In genomic region chr18:28045176-28045810, GRCh38 we compare ENCODE assay signal across 9 cellular contexts.
DNase-seq lines count a peak whose midpoint lies in the region; ATAC-seq, FAIRE-seq and TF ChIP-seq lines count a peak whose summit lies in the region.
"Had no signal": no experiment of that assay in that cellular context is flagged by ENCODE, and none has a peak within 500 bp of the region (broad histone marks: within the 10 kb centered on the region; RNA-seq: fewer than 3 reads in every experiment).

No MANE protein-coding gene starts in this region.

- no peak overlapping the region for H3K27ac Mint-ChIP-seq in activated T-helper 2 cell treated with anti-CD3 and anti-CD28 coated beads, Interferon-gamma antibody, Interleukin-2, Interleukin-4, amounts not matched to agents 10 μg/mL and 5 μg/mL and 100 μg/mL, durations not matched to agents 14 hours and 24 hours and 36 hours
- H3K27ac Mint-ChIP-seq: natural killer cell had no signal

- H3K4me1 Mint-ChIP-seq in activated T-helper 2 cell treated with anti-CD3 and anti-CD28 coated beads, Interferon-gamma antibody, Interleukin-2, Interleukin-4, amounts not matched to agents 10 μg/mL and 5 μg/mL and 100 μg/mL, durations not matched to agents 14 hours and 24 hours and 36 hours (ENCODE audit: low read depth): no peaks in the 10 kb centered on the region
- H3K4me1 Mint-ChIP-seq: natural killer cell had no signal

- ATAC-seq in HG02571 (IDR thresholded peaks at IDR 0.05; ENCODE audit: unreplicated experiment): no peak
- ATAC-seq: natural killer cell had no signal

- H3K27me3 Mint-ChIP-seq in activated T-helper 2 cell treated with anti-CD3 and anti-CD28 coated beads, Interferon-gamma antibody, Interleukin-2, Interleukin-4, amounts not matched to agents 10 μg/mL and 5 μg/mL and 100 μg/mL, durations not matched to agents 14 hours and 24 hours and 36 hours (ENCODE audit: low read depth): no peaks in the 10 kb centered on the region

- DNase-seq in NCI-H1436 (lab: John Stamatoyannopoulos, UW): peak; percentile 45
- DNase-seq in NCI-H1436 treated with DMSO at 0.1 percent for 48 hours (lab: John Stamatoyannopoulos, UW): no peak
- peak; percentile 25 for DNase-seq in OCI-M1 (lab: John Stamatoyannopoulos, UW)
- DNase-seq in fibroblast of villous mesenchyme (ENCODE audit: low read depth): peak; percentile 75
- no peak for DNase-seq in activated T-helper 2 cell treated with anti-CD3 and anti-CD28 coated beads, Interferon-gamma antibody, Interleukin-2, Interleukin-4, amounts not matched to agents 10 μg/mL and 5 μg/mL and 100 μg/mL, durations not matched to agents 14 hours and 24 hours and 36 hours (ENCODE audit: low spot score)
- no peak for DNase-seq in urothelium cell line (ENCODE audit: low spot score)
- DNase-seq: natural killer cell had no signal

- no peak overlapping the region for H3K4me3 Mint-ChIP-seq in activated T-helper 2 cell treated with anti-CD3 and anti-CD28 coated beads, Interferon-gamma antibody, Interleukin-2, Interleukin-4, amounts not matched to agents 10 μg/mL and 5 μg/mL and 100 μg/mL, durations not matched to agents 14 hours and 24 hours and 36 hours (ENCODE audit: low read depth)
- H3K4me3 Mint-ChIP-seq: natural killer cell had no signal

- no peak for TF ChIP-seq CTCF in fibroblast of villous mesenchyme (IDR thresholded peaks at IDR 0.05; ENCODE audit: insufficient read depth, low read depth, low read length)

- H3K9me3 ChIP-seq in skeletal muscle satellite cell (replicated peaks; ENCODE audit: low read length): no peaks in the 10 kb centered on the region

- no peaks in the 10 kb centered on the region for H3K36me3 Mint-ChIP-seq in activated T-helper 2 cell treated with anti-CD3 and anti-CD28 coated beads, Interferon-gamma antibody, Interleukin-2, Interleukin-4, amounts not matched to agents 10 μg/mL and 5 μg/mL and 100 μg/mL, durations not matched to agents 14 hours and 24 hours and 36 hours (ENCODE audit: low read depth)
- H3K36me3 Mint-ChIP-seq: natural killer cell had no signal

- H3K27me3 ChIP-seq in skeletal muscle satellite cell (ENCODE audit: control insufficient read depth, insufficient read depth, low read length): no peaks in the 10 kb centered on the region

- no peaks in the 10 kb centered on the region for H3K36me3 ChIP-seq in skeletal muscle satellite cell (ENCODE audit: insufficient read depth, low read length)

- peaks cover 4% of the 10 kb centered on the region for H3K9me3 Mint-ChIP-seq in activated T-helper 2 cell treated with anti-CD3 and anti-CD28 coated beads, Interferon-gamma antibody, Interleukin-2, Interleukin-4, amounts not matched to agents 10 μg/mL and 5 μg/mL and 100 μg/mL, durations not matched to agents 14 hours and 24 hours and 36 hours
- H3K9me3 Mint-ChIP-seq: natural killer cell had no signal

- intact Hi-C loops in activated T-helper 2 cell treated with anti-CD3 and anti-CD28 coated beads, Interferon-gamma antibody, Interleukin-2, Interleukin-4, amounts not matched to agents 10 μg/mL and 5 μg/mL and 100 μg/mL, durations not matched to agents 14 hours and 24 hours and 36 hours (cut with micrococcal nuclease): no loop called here

- FAIRE-seq in urothelium cell line (lab: Jason Lieb, UNC): no peak

- no peak overlapping the region for H3K4me3 ChIP-seq in fibroblast of villous mesenchyme (ENCODE audit: low read depth, low read length)
- H3K4me3 ChIP-seq in skeletal muscle satellite cell (ENCODE audit: low read length): no peak overlapping the region

- peaks cover 31% of the 10 kb centered on the region for H3K4me1 ChIP-seq in skeletal muscle satellite cell (ENCODE audit: control insufficient read depth, insufficient read depth, low read length)

- no peak overlapping the region for H3K9ac ChIP-seq in skeletal muscle satellite cell (ENCODE audit: low read depth, low read length)

- peak overlapping the region; percentile 44 for H3K4me2 ChIP-seq in skeletal muscle satellite cell (ENCODE audit: low read length)

Comparison
In these comparisons a context has a peak if more than half of its experiments do, and no peak if none do; other contexts are left out.
1. DNase-seq: peak in NCI-H1436 (single experiment), OCI-M1 (single experiment) and fibroblast of villous mesenchyme (single experiment); none in NCI-H1436 treated with DMSO at 0.1 percent for 48 hours (single experiment), activated T-helper 2 cell treated with anti-CD3 and anti-CD28 coated beads, Interferon-gamma antibody, Interleukin-2, Interleukin-4, amounts not matched to agents 10 μg/mL and 5 μg/mL and 100 μg/mL, durations not matched to agents 14 hours and 24 hours and 36 hours (single experiment) and urothelium cell line (single experiment).